18 cellular contexts compared by ENCODE assay signal in genomic region chr15:65569728-65570127, GRCh38. TPM values are rescaled to one million over a fixed set of nuclear protein-coding genes. Genes with fewer than 3 reads are reported as not detected.
DNase-seq lines count a peak whose midpoint lies in the region; ATAC-seq and TF ChIP-seq lines count a peak whose summit lies in the region.
"Had no signal": no experiment of that assay in that cellular context is flagged by ENCODE, and none has a peak within 500 bp of the region (broad histone marks: within the 10 kb centered on the region; RNA-seq: fewer than 3 reads in every experiment).

No MANE protein-coding gene starts in this region.

- DNase-seq in SIG-M5 treated with dmso at 0.1 percent for 504 hours (lab: John Stamatoyannopoulos, UW; ENCODE audit: unreplicated experiment), result peak; percentile 40
- no peak for DNase-seq in SIG-M5 (lab: John Stamatoyannopoulos, UW)
- no peak for DNase-seq in mesothelial cell of epicardium (ENCODE audit: low spot score in 2 of 2, unreplicated experiment in 2 of 2)
- DNase-seq in type B pancreatic cell (ENCODE audit: extremely low spot score, unreplicated experiment), result no peak
- no peak for DNase-seq in hypothalamus (lab: John Stamatoyannopoulos, UW)
- no peak for DNase-seq in NCI-H146 (lab: John Stamatoyannopoulos, UW)
- no peak for DNase-seq in T-cell
- DNase-seq: 8988T; Calu3; CD8-positive, alpha-beta T cell; DMS79 treated with DMSO at 0.1 percent for 48 hours; GF-D8; GOT3; H7; HFFc6 had no signal

- H3K4me3 Mint-ChIP-seq in mesothelial cell of epicardium, result no peak overlapping the region
- no peak overlapping the region for H3K4me3 Mint-ChIP-seq in type B pancreatic cell
- H3K4me3 Mint-ChIP-seq in T-cell, result no peak overlapping the region
- H3K4me3 Mint-ChIP-seq: CD8-positive, alpha-beta T cell; HFFc6 had no signal

- peak overlapping the region; percentile 67 for H3K27ac ChIP-seq in VCaP
- H3K27ac ChIP-seq: BLaER1 had no signal

- ATAC-seq in T-cell (replicated peaks in 1 of 4), result no peak
- ATAC-seq: CD8-positive, alpha-beta T cell; HCT116 had no signal

- H3K36me3 Mint-ChIP-seq in mesothelial cell of epicardium (peaks cover 60% of the 10 kb centered on the region), type B pancreatic cell (peaks cover 37% of the 10 kb centered on the region), T-cell (peaks cover 42% of the 10 kb centered on the region)

- H3K27me3 Mint-ChIP-seq in mesothelial cell of epicardium (ENCODE audit: low read depth) (no peaks in the 10 kb centered on the region), type B pancreatic cell (no peaks in the 10 kb centered on the region), T-cell (no peaks in the 10 kb centered on the region)

- POLR2A ChIA-PET in T-cell (lab: Charles Lee), result no interaction called here

- peaks cover 4% of the 10 kb centered on the region for H3K4me1 Mint-ChIP-seq in mesothelial cell of epicardium
- H3K4me1 Mint-ChIP-seq in type B pancreatic cell (ENCODE audit: unreplicated experiment), result peaks cover 3% of the 10 kb centered on the region
- H3K4me1 Mint-ChIP-seq in T-cell, result no peaks in the 10 kb centered on the region

- no peak for TF ChIP-seq CTCF in VCaP (conservative IDR thresholded peaks at IDR 0.05)
- no peak for TF ChIP-seq CTCF in mesothelial cell of epicardium (IDR thresholded peaks at IDR 0.05; ENCODE audit: unreplicated experiment)
- TF ChIP-seq CTCF in type B pancreatic cell (conservative IDR thresholded peaks at IDR 0.05), result no peak

- peak overlapping the region; percentile 50 for H3K27ac Mint-ChIP-seq in mesothelial cell of epicardium
- peak overlapping the region; percentile 33 for H3K27ac Mint-ChIP-seq in type B pancreatic cell
- H3K27ac Mint-ChIP-seq in T-cell, result no peak overlapping the region
- H3K27ac Mint-ChIP-seq: HFFc6 had no signal

- H3K9me3 Mint-ChIP-seq in mesothelial cell of epicardium (peaks cover 15% of the 10 kb centered on the region), type B pancreatic cell (peaks cover 4% of the 10 kb centered on the region), T-cell (no peaks in the 10 kb centered on the region)
- H3K9me3 Mint-ChIP-seq: CD8-positive, alpha-beta T cell; HFFc6 had no signal

- CTCF ChIA-PET in T-cell (lab: Charles Lee), result no interaction called here

RNA-seq across cellular contexts. Expression of gene HACD3, which starts 39.5 kb away (rescaled TPM):
- total RNA-seq in mesothelial cell of epicardium (110 to 113 TPM (median 111 TPM) in 3 replicates), type B pancreatic cell (ENCODE audit: low replicate concordance) (91.5 and 123 TPM in 2 replicates), T-cell (10 to 100 TPM; 16.3 to 24.1 (median 20.9) TPM)

RNA-seq across cellular contexts. Expression of gene INTS14, which starts 41.2 kb away (rescaled TPM):
- total RNA-seq in mesothelial cell of epicardium (49.0 to 50.8 TPM (median 49.0 TPM) in 3 replicates), type B pancreatic cell (ENCODE audit: low replicate concordance) (43.9 and 49.3 TPM in 2 replicates), T-cell (10 to 100 TPM; 26.6 to 36.4 (median 34.4) TPM)

RNA-seq across cellular contexts. Expression of gene SLC24A1, which starts 52.0 kb away (rescaled TPM):
- total RNA-seq in mesothelial cell of epicardium (21.9 to 24.6 TPM (median 22.8 TPM) in 3 replicates), type B pancreatic cell (ENCODE audit: low replicate concordance) (9.8 and 15.8 TPM in 2 replicates), T-cell (1 to 10 TPM; 4.1 to 6.5 (median 5.0) TPM)

RNA-seq across cellular contexts. Expression of gene DPP8, which starts 52.2 kb away (rescaled TPM):
- total RNA-seq in mesothelial cell of epicardium (27.4 to 31.6 TPM (median 31.5 TPM) in 3 replicates), type B pancreatic cell (ENCODE audit: low replicate concordance) (25.0 and 27.4 TPM in 2 replicates), T-cell (10 to 100 TPM; 43.9 to 56.5 (median 49.9) TPM)

Comparison
In these comparisons a context has a peak if more than half of its experiments do, and no peak if none do; other contexts are left out.
1. H3K27ac Mint-ChIP-seq: peak in mesothelial cell of epicardium (single experiment) and type B pancreatic cell (single experiment); none in T-cell (0 of 2).